Comparison of ENCODE assay signal across 19 cellular contexts in genomic region chr4:182133033-182133432, GRCh38.
A peak's percentile ranks its signal among the peaks of the same experiment; 100 is the strongest.
DNase-seq lines count a peak whose midpoint lies in the region; FAIRE-seq and TF ChIP-seq lines count a peak whose summit lies in the region.
"Had no signal": no experiment of that assay in that cellular context is flagged by ENCODE, and none has a peak within 500 bp of the region (broad histone marks: within the 10 kb centered on the region; RNA-seq: fewer than 3 reads in every experiment).

No MANE protein-coding gene starts in this region.

- no peak overlapping the region for H3K4me3 ChIP-seq in GM06990 (replicated peaks; ENCODE audit: low read depth, low read length)
- no peak overlapping the region for H3K4me3 ChIP-seq in mesendoderm (ENCODE audit: low read length)
- H3K4me3 ChIP-seq in uterus = no peak overlapping the region
- no peak overlapping the region for H3K4me3 ChIP-seq in endodermal cell (ENCODE audit: low read length)
- H3K4me3 ChIP-seq: HAP-1 had no signal

- no peak overlapping the region for H3K27ac ChIP-seq in mesendoderm (ENCODE audit: low read depth, low read length)
- H3K27ac ChIP-seq in uterus = no peak overlapping the region
- no peak overlapping the region for H3K27ac ChIP-seq in endodermal cell (ENCODE audit: low read depth, low read length)

- H4K5ac ChIP-seq in mesendoderm (ENCODE audit: low read length) = no peak overlapping the region

- no peak overlapping the region for H3K4me2 ChIP-seq in mesendoderm (ENCODE audit: low read length)

- no peak overlapping the region for H2BK5ac ChIP-seq in mesendoderm (ENCODE audit: low read length)

- H3K36me3 ChIP-seq in GM06990 (ENCODE audit: control insufficient read depth, insufficient read depth, low read length) (no peaks in the 10 kb centered on the region), mesendoderm (ENCODE audit: control insufficient read depth, insufficient read depth, low read length) (no peaks in the 10 kb centered on the region), uterus (no peaks in the 10 kb centered on the region), endodermal cell (ENCODE audit: control insufficient read depth, insufficient read depth, low read length) (no peaks in the 10 kb centered on the region)
- H3K36me3 ChIP-seq: HAP-1 had no signal

- H3K4me1 Mint-ChIP-seq in endodermal cell = peaks cover 16% of the 10 kb centered on the region
- H3K4me1 Mint-ChIP-seq: CD4-positive, alpha-beta memory T cell had no signal

- peaks cover 5% of the 10 kb centered on the region for H3K4me1 ChIP-seq in mesendoderm (ENCODE audit: control insufficient read depth, low read depth, low read length)
- H3K4me1 ChIP-seq in uterus = no peaks in the 10 kb centered on the region
- H3K4me1 ChIP-seq in endodermal cell (ENCODE audit: control insufficient read depth, insufficient read depth, low read length) = peaks cover 3% of the 10 kb centered on the region

- H3K79me2 ChIP-seq in mesendoderm (ENCODE audit: control insufficient read depth, insufficient read depth, low read length) = no peaks in the 10 kb centered on the region

- H2AK5ac ChIP-seq in mesendoderm (ENCODE audit: low read length) = no peak overlapping the region

- H3K9me3 ChIP-seq in uterus = no peaks in the 10 kb centered on the region
- no peaks in the 10 kb centered on the region for H3K9me3 ChIP-seq in endodermal cell (ENCODE audit: control insufficient read depth, low read length)
- H3K9me3 ChIP-seq: HAP-1 had no signal

- no peaks in the 10 kb centered on the region for H3K79me1 ChIP-seq in mesendoderm (ENCODE audit: low read length)

- peaks cover 1% of the 10 kb centered on the region for H3K27me3 Mint-ChIP-seq in endodermal cell (ENCODE audit: insufficient read depth)

- no peak overlapping the region for H4K8ac ChIP-seq in mesendoderm (ENCODE audit: low read depth, low read length)

- H3K27ac Mint-ChIP-seq in endodermal cell = no peak overlapping the region
- H3K27ac Mint-ChIP-seq: CD4-positive, alpha-beta memory T cell; HFFc6 had no signal

- no peaks in the 10 kb centered on the region for H3K27me3 ChIP-seq in GM06990 (replicated peaks; ENCODE audit: control insufficient read depth, insufficient read depth, low read length)
- no peaks in the 10 kb centered on the region for H3K27me3 ChIP-seq in mesendoderm (ENCODE audit: insufficient read depth, low read length, poor library complexity)
- no peaks in the 10 kb centered on the region for H3K27me3 ChIP-seq in uterus
- H3K27me3 ChIP-seq in endodermal cell (ENCODE audit: control insufficient read depth, insufficient read depth, low read length, poor library complexity, severe bottlenecking) = no peaks in the 10 kb centered on the region

- peak overlapping the region; percentile 31 for H3K4ac ChIP-seq in mesendoderm (ENCODE audit: low read depth, low read length)

- H3K23ac ChIP-seq in mesendoderm (ENCODE audit: low read length) = no peak overlapping the region

- H3K36me3 Mint-ChIP-seq in endodermal cell (ENCODE audit: low read depth) = no peaks in the 10 kb centered on the region
- H3K36me3 Mint-ChIP-seq: CD4-positive, alpha-beta memory T cell had no signal

- DNase-seq in GM06990 (ENCODE audit: extremely low read depth, insufficient read length) = peak; percentile 3
- DNase-seq in GM12891 (ENCODE audit: insufficient read length, low spot score) = no peak
- DNase-seq in MV-4-11 (lab: John Stamatoyannopoulos, UW) = peak; percentile 13
- no peak for DNase-seq in mesendoderm
- no peak for DNase-seq in uterus
- DNase-seq in endodermal cell = no peak
- no peak for DNase-seq in DMS153 (lab: John Stamatoyannopoulos, UW)
- DNase-seq: C1 segment of cervical spinal cord; Calu3; CD4-positive, alpha-beta memory T cell; COR-L47; DND-41; EL; GDM1; GOT3; HFFc6 had no signal

- TF ChIP-seq CTCF in GM06990 (IDR thresholded peaks at IDR 0.05; ENCODE audit: insufficient read depth, low read length, poor library complexity, severe bottlenecking) (no peak), uterus (IDR thresholded peaks at IDR 0.05) (no peak), endodermal cell (conservative IDR thresholded peaks at IDR 0.05) (no peak)

- no peak overlapping the region for H2BK120ac ChIP-seq in mesendoderm (ENCODE audit: low read depth, low read length)

- intact Hi-C loops in uterus (cut with DNase I; ENCODE audit: low total_unique reads) = no loop called here

- H3K9me3 Mint-ChIP-seq in endodermal cell = no peaks in the 10 kb centered on the region
- H3K9me3 Mint-ChIP-seq: HFFc6 had no signal

- no peak overlapping the region for H3K18ac ChIP-seq in mesendoderm (ENCODE audit: low read length)

- no CpG with 5 or more reads among the region's 3 CpGs for WGBS in mesendoderm (ENCODE audit: extremely low coverage, insufficient coverage, low lambda C conversion rate)
- WGBS in endodermal cell (ENCODE audit: insufficient coverage in 1 of 2, insufficient read length in 1 of 2), 2 experiments = 96 to 100% methylated on average over 2 to 3 of the region's 3 CpGs

- H2BK15ac ChIP-seq in mesendoderm (replicated peaks; ENCODE audit: low read depth) = no peak overlapping the region

- no peak for TF ChIP-seq POLR2A in GM12891 (IDR thresholded peaks at IDR 0.05; ENCODE audit: low read depth, low read length)
- TF ChIP-seq POLR2A in uterus (IDR thresholded peaks at IDR 0.05) = no peak

- no peak overlapping the region for H3K9ac ChIP-seq in mesendoderm (ENCODE audit: low read length)
- H3K9ac ChIP-seq in endodermal cell (ENCODE audit: extremely low read depth, low read length, poor library complexity, severe bottlenecking) = no peak overlapping the region

- FAIRE-seq in GM12891 (lab: Jason Lieb, UNC) = no peak
- FAIRE-seq: GM18507, H54 had no signal

- H3K4me3 Mint-ChIP-seq in endodermal cell = no peak overlapping the region
- H3K4me3 Mint-ChIP-seq: HFFc6 had no signal

- H3K56ac ChIP-seq in mesendoderm (ENCODE audit: low read length) = no peak overlapping the region

TF ChIP-seq in GM12891, 5 proteins besides CTCF, POLR2A, EP300 and RAD21:
- TF ChIP-seq POLR2AphosphoS5 (IDR thresholded peaks at IDR 0.05; ENCODE audit: low read depth, low read length) (no peak), SPI1 (IDR thresholded peaks at IDR 0.05; ENCODE audit: low read depth, low read length) (peak; percentile 75)

Comparison
In these comparisons a context has a peak if more than half of its experiments do, and no peak if none do; other contexts are left out.
1. DNase-seq: peak in GM06990 (single experiment) and MV-4-11 (single experiment); none in GM12891 (single experiment), mesendoderm (single experiment), uterus (0 of 2), endodermal cell (single experiment) and DMS153 (single experiment).